Comparison of ENCODE assay signal across 8 cellular contexts in genomic region chr13:95553614-95554385, GRCh38. TPM values are rescaled to one million over a fixed set of nuclear protein-coding genes. Genes with fewer than 3 reads are reported as not detected.
DNase-seq lines count a peak whose midpoint lies in the region; ATAC-seq and TF ChIP-seq lines count a peak whose summit lies in the region.
"Had no signal": no experiment of that assay in that cellular context is flagged by ENCODE, and none has a peak within 500 bp of the region (broad histone marks: within the 10 kb centered on the region; RNA-seq: fewer than 3 reads in every experiment).

No MANE protein-coding gene starts in this region.

- no peak overlapping the region for H2BK120ac ChIP-seq in neuronal stem cell (ENCODE audit: low read depth, low read length)

- H3K23ac ChIP-seq in neuronal stem cell (ENCODE audit: low read depth, low read length, poor library complexity): no peak overlapping the region

- no peak overlapping the region for H2BK15ac ChIP-seq in neuronal stem cell (ENCODE audit: low read length)

- no peak overlapping the region for H3K14ac ChIP-seq in neuronal stem cell (ENCODE audit: low read length)

- H3K36me3 ChIP-seq in neuronal stem cell (replicated peaks in 1 of 2; ENCODE audit: control insufficient read depth in 2 of 2, insufficient read depth in 2 of 2, low read length in 2 of 2) (no peaks in the 10 kb centered on the region), testis (ENCODE audit: low read depth, missing control alignments) (no peaks in the 10 kb centered on the region)
- H3K36me3 ChIP-seq: SJCRH30 had no signal

- peak overlapping the region; percentile 63 for H3K4me2 ChIP-seq in neuronal stem cell (ENCODE audit: insufficient read depth, low read length, poor library complexity, severe bottlenecking)

- TF ChIP-seq POLR2A in GM18505 (IDR thresholded peaks at IDR 0.05; ENCODE audit: borderline replicate concordance, extremely low read depth, insufficient read depth, insufficient read length) (no peak), testis (IDR thresholded peaks at IDR 0.05) (no peak)

- intact Hi-C loops in testis (cut with DNase I; ENCODE audit: low total_unique reads): no loop called here

- H4K91ac ChIP-seq in neuronal stem cell (ENCODE audit: low read depth, low read length, poor library complexity): no peak overlapping the region

- no peak for TF ChIP-seq CTCF in GM13977 (IDR thresholded peaks at IDR 0.05; ENCODE audit: extremely low read depth, insufficient read depth, missing control alignments)
- TF ChIP-seq CTCF in epithelial cell of esophagus (IDR thresholded peaks at IDR 0.05; ENCODE audit: insufficient read depth, low read depth, low read length, missing control alignments): no peak
- TF ChIP-seq CTCF in testis (IDR thresholded peaks at IDR 0.05): no peak

- in situ Hi-C loops in GM13977 (cut with MboI; ENCODE audit: low pct_unique_long_range_greater_than_20kb, low sequenced_read_pairs, unreplicated experiment): no loop called here

- H2BK5ac ChIP-seq in neuronal stem cell (ENCODE audit: low read length): no peak overlapping the region

- H4K8ac ChIP-seq in neuronal stem cell (ENCODE audit: low read depth, low read length): no peak overlapping the region

- H3K9me3 ChIP-seq in neuronal stem cell (replicated peaks in 1 of 2; ENCODE audit: control insufficient read depth in 2 of 2, insufficient read depth in 1 of 2, low read depth in 1 of 2, low read length in 2 of 2) (no peaks in the 10 kb centered on the region), testis (no peaks in the 10 kb centered on the region)
- H3K9me3 ChIP-seq: SJCRH30 had no signal

- H3K18ac ChIP-seq in neuronal stem cell (ENCODE audit: low read length): peak overlapping the region; percentile 4

- H2AK5ac ChIP-seq in neuronal stem cell (ENCODE audit: low read depth, low read length): no peak overlapping the region

- WGBS in neuronal stem cell (ENCODE audit: extremely low coverage in 2 of 2, insufficient read length in 2 of 2, insufficient replicate concordance in 1 of 2), 2 donors: no CpG with 5 or more reads among the region's 28 CpGs
- 36 to 38% methylated on average over 28 of the region's 28 CpGs for WGBS in testis, 2 donors

- H3K9ac ChIP-seq in neuronal stem cell (ENCODE audit: low read depth, low read length, poor library complexity): no peak overlapping the region

- H2AFZ ChIP-seq in neuronal stem cell (ENCODE audit: low read length): peak overlapping the region; percentile 78

- H3K4me3 ChIP-seq in epithelial cell of esophagus (ENCODE audit: low read length) (no peak overlapping the region), neuronal stem cell (ENCODE audit: low read length in 2 of 2) (peak overlapping the region in 1 of 2 donors; percentile 93), testis (peak overlapping the region in 1 of 2 donors; percentile 45)
- H3K4me3 ChIP-seq: SJCRH30 had no signal

- no peak for ATAC-seq in GM21528 (IDR thresholded peaks at IDR 0.05; ENCODE audit: low FRiP score, unreplicated experiment)
- ATAC-seq in GM18505 (IDR thresholded peaks at IDR 0.05; ENCODE audit: unreplicated experiment): no peak

- no peak overlapping the region for H3K4ac ChIP-seq in neuronal stem cell (ENCODE audit: low read length)

- H3K27ac ChIP-seq in neuronal stem cell (replicated peaks; ENCODE audit: low read length) (no peak overlapping the region), testis (no peak overlapping the region)
- H3K27ac ChIP-seq: SJCRH30 had no signal

- H3K27me3 ChIP-seq in neuronal stem cell (ENCODE audit: control insufficient read depth in 3 of 3, insufficient read depth in 3 of 3, low read depth in 1 of 3, low read length in 3 of 3) (peaks cover 0 to 80% (median 7%) of the 10 kb centered on the region in 3 experiments), testis (no peaks in the 10 kb centered on the region)
- H3K27me3 ChIP-seq: SJCRH30 had no signal

- H3K79me1 ChIP-seq in neuronal stem cell (ENCODE audit: low read depth, low read length): peaks cover 2% of the 10 kb centered on the region

- no peak overlapping the region for H2BK12ac ChIP-seq in neuronal stem cell (ENCODE audit: low read length)

- peaks cover 0 to 2% of the 10 kb centered on the region in 2 donors for H3K4me1 ChIP-seq in neuronal stem cell (ENCODE audit: control insufficient read depth in 2 of 2, insufficient read depth in 1 of 2, low read depth in 1 of 2, low read length in 2 of 2)
- H3K4me1 ChIP-seq in testis: peaks cover 2% of the 10 kb centered on the region
- H3K4me1 ChIP-seq: SJCRH30 had no signal

- DNase-seq in GM13977 (ENCODE audit: low spot score): peak; percentile 30
- peak; percentile 42 to 66 for DNase-seq in NCI-H526 (lab: John Stamatoyannopoulos, UW)
- peak; percentile 26 for DNase-seq in epithelial cell of esophagus (ENCODE audit: low read depth)
- no peak for DNase-seq in neuronal stem cell (ENCODE audit: low spot score)
- DNase-seq in testis: no peak
- DNase-seq: SJCRH30 had no signal

RNA-seq across cellular contexts. Expression of gene CLDN10, which starts 1.3 kb away (rescaled TPM):
- 47.8 TPM for polyA plus RNA-seq in neuronal stem cell (2013, experiment 1 of 2)
- 46.6 TPM for polyA plus RNA-seq in neuronal stem cell (2013, experiment 2 of 2)
- total RNA-seq in testis: 1 to 10 TPM; 1.3 to 1.8 TPM
- polyA plus RNA-seq in testis (ENCODE audit: insufficient read depth, low read depth, low replicate concordance): 3.3 TPM
- total RNA-seq: SJCRH30 had no signal

Comparison
In these comparisons a context has a peak if more than half of its experiments do, and no peak if none do; other contexts are left out.
1. DNase-seq: peak in GM13977 (single experiment), NCI-H526 (2 of 2) and epithelial cell of esophagus (single experiment); none in neuronal stem cell (single experiment) and testis (single experiment).